In genomic region chr1:16697152-16697551, GRCh38 we compare ENCODE assay signal across 10 cellular contexts. TPM values are rescaled to one million over a fixed set of nuclear protein-coding genes. Genes with fewer than 3 reads are reported as not detected.
DNase-seq lines count a peak whose midpoint lies in the region; ATAC-seq, FAIRE-seq and TF ChIP-seq lines count a peak whose summit lies in the region.
"Not testable (repeated sequence)": the region's sequence is repeated elsewhere in the genome, so short reads cannot be mapped to it uniquely, and the experiment has no call there.
"Had no signal": no experiment of that assay in that cellular context is flagged by ENCODE, and none has a peak within 500 bp of the region (broad histone marks: within the 10 kb centered on the region; RNA-seq: fewer than 3 reads in every experiment).

No MANE protein-coding gene starts in this region.

- not testable (repeated sequence) for H3K4me2 ChIP-seq in HCT116 (ENCODE audit: low read length); parathyroid adenoma (ENCODE audit: low read length)

- H3K9ac ChIP-seq in HCT116 (ENCODE audit: low read length); parathyroid adenoma: not testable (repeated sequence)

- TF ChIP-seq POLR2A in HCT116 (IDR thresholded peaks at IDR 0.05; ENCODE audit: borderline replicate concordance, extremely low read depth, insufficient read depth, insufficient read length); right lobe of liver (IDR thresholded peaks at IDR 0.05): not testable (repeated sequence)

- intact Hi-C loops in HCT116 (cut with micrococcal nuclease); Right ventricle myocardium superior (cut with DNase I); right lobe of liver (cut with DNase I): not testable (repeated sequence)

- peak; percentile 35 for FAIRE-seq in urothelium cell line (lab: Jason Lieb, UNC)

- POLR2A ChIA-PET in HCT116 (lab: Charles Lee): not testable (repeated sequence)

- CTCF ChIA-PET in HCT116 (lab: Charles Lee): not testable (repeated sequence)

- RAD21 ChIA-PET in HCT116 (lab: Charles Lee; ENCODE audit: low non-redundant PET in 1 of 2, low total read pairs in 2 of 2, uncharacterized antibody in 2 of 2, unreplicated experiment in 2 of 2): not testable (repeated sequence)

- H3K4me3 ChIP-seq in HCT116 (replicated peaks in 1 of 2; ENCODE audit: low read depth in 1 of 2, low read length in 2 of 2); parathyroid adenoma (ENCODE audit: low read depth, low read length): not testable (repeated sequence)
- peak overlapping the region in 1 of 3 donors; percentile 52 for H3K4me3 ChIP-seq in right lobe of liver

- not testable (repeated sequence) for H3K27ac ChIP-seq in HCT116 (ENCODE audit: low read depth, low read length)
- H3K27ac ChIP-seq in right lobe of liver (peak overlapping the region in 1 of 3 donors; percentile 70), parathyroid adenoma (peak overlapping the region; percentile 79)

- H3K4me1 ChIP-seq in HCT116 (ENCODE audit: control insufficient read depth in 1 of 2, insufficient read depth in 2 of 2, low read length in 2 of 2); right lobe of liver; parathyroid adenoma: not testable (repeated sequence)

- not testable (repeated sequence) for H3K79me2 ChIP-seq in HCT116 (ENCODE audit: insufficient read depth, low read length); parathyroid adenoma

- H3K27me3 ChIP-seq in HCT116 (ENCODE audit: insufficient read depth, low read length); right lobe of liver; parathyroid adenoma (ENCODE audit: control insufficient read depth, insufficient read depth, low read length): not testable (repeated sequence)

- ATAC-seq in HCT116: not testable (repeated sequence)
- peak; percentile 28 for ATAC-seq in Right ventricle myocardium superior (ENCODE audit: poor library complexity)
- peak; percentile 84 for ATAC-seq in left lobe of liver
- peak; percentile 82 to 92 (median 88) for ATAC-seq in right lobe of liver

- H3K9me2 ChIP-seq in HCT116 (ENCODE audit: insufficient read depth): not testable (repeated sequence)

- not testable (repeated sequence) for H3K9me3 ChIP-seq in HCT116 (ENCODE audit: control insufficient read depth in 1 of 2, insufficient read depth in 1 of 2, low read depth in 1 of 2, low read length in 2 of 2); right lobe of liver; parathyroid adenoma (ENCODE audit: control insufficient read depth, low read length)

- TF ChIP-seq CTCF in HCT116 (IDR thresholded peaks at IDR 0.05 in 2 of 3, conservative IDR thresholded peaks at IDR 0.05 in 1 of 3; ENCODE audit: borderline replicate concordance in 1 of 3, insufficient read depth in 1 of 3, low read depth in 2 of 3, low read length in 2 of 3); right lobe of liver (IDR thresholded peaks at IDR 0.05); parathyroid adenoma (IDR thresholded peaks at IDR 0.05): not testable (repeated sequence)

- H4K20me1 ChIP-seq in HCT116 (ENCODE audit: insufficient read depth): not testable (repeated sequence)

- not testable (repeated sequence) for TF ChIP-seq RAD21 in HCT116 (IDR thresholded peaks at IDR 0.05; ENCODE audit: low read depth)

- BruUV-seq in HCT116 (replicated peaks; lab: Mats Ljungman, UMichigan): TSS peak; percentile 14

- H3K36me3 ChIP-seq in HCT116 (ENCODE audit: control insufficient read depth in 1 of 2, insufficient read depth in 2 of 2, low read length in 2 of 2); right lobe of liver; parathyroid adenoma (ENCODE audit: control insufficient read depth, insufficient read depth, low read length): not testable (repeated sequence)

- DNase-seq in HCT116 (ENCODE audit: low read depth, low spot score); Right ventricle myocardium superior; urothelium cell line (ENCODE audit: low spot score): not testable (repeated sequence)
- DNase-seq in left lobe of liver (ENCODE audit: low spot score): peak; percentile 96
- DNase-seq in right lobe of liver: peak; percentile 66 to 95 (median 87)

- not testable (repeated sequence) for H2AFZ ChIP-seq in HCT116 (ENCODE audit: low read depth, low read length, poor library complexity, severe bottlenecking); parathyroid adenoma

- 60% methylated on average over 1 of the region's 7 CpGs for WGBS in right lobe of liver (ENCODE audit: insufficient coverage, low coverage, low lambda C conversion rate, missing lambda C conversion rate)

RNA-seq across cellular contexts. Expression of gene RNU1-3, which starts 30.4 kb away (rescaled TPM):
- 1,685 TPM for total RNA-seq in HCT116 (2021; ENCODE audit: unreplicated experiment)
- 8.8 and 29.6 TPM in 2 replicates for polyA plus RNA-seq in HCT116 (2012)
- total RNA-seq in Right ventricle myocardium superior: 9,391 TPM
- total RNA-seq in left lobe of liver: 1,159 TPM
- total RNA-seq in right lobe of liver: 1,000 to 10,000 TPM in 3 of 6 experiments, 100 to 1,000 TPM in 1, under 1 TPM in 2; under 0.01 to 3,377 (median 977) TPM
- total RNA-seq: G401, GM23338, H4 had no signal
- polyA plus RNA-seq: CD4-positive, alpha-beta memory T cell; GM23338 had no signal

RNA-seq across cellular contexts. Expression of gene RNU1-4, which starts 43.2 kb away (rescaled TPM):
- 1,685 TPM for total RNA-seq in HCT116 (2021; ENCODE audit: unreplicated experiment)
- polyA plus RNA-seq in HCT116 (2012): 8.8 and 29.6 TPM in 2 replicates
- total RNA-seq in Right ventricle myocardium superior: 9,391 TPM
- 1,159 TPM for total RNA-seq in left lobe of liver
- 1,000 to 10,000 TPM in 3 of 6 experiments, 100 to 1,000 TPM in 1, under 1 TPM in 2; under 0.01 to 3,377 (median 977) TPM for total RNA-seq in right lobe of liver
- total RNA-seq: G401, GM23338, H4 had no signal
- polyA plus RNA-seq: CD4-positive, alpha-beta memory T cell; GM23338 had no signal
